In the genomic region with DNA sequence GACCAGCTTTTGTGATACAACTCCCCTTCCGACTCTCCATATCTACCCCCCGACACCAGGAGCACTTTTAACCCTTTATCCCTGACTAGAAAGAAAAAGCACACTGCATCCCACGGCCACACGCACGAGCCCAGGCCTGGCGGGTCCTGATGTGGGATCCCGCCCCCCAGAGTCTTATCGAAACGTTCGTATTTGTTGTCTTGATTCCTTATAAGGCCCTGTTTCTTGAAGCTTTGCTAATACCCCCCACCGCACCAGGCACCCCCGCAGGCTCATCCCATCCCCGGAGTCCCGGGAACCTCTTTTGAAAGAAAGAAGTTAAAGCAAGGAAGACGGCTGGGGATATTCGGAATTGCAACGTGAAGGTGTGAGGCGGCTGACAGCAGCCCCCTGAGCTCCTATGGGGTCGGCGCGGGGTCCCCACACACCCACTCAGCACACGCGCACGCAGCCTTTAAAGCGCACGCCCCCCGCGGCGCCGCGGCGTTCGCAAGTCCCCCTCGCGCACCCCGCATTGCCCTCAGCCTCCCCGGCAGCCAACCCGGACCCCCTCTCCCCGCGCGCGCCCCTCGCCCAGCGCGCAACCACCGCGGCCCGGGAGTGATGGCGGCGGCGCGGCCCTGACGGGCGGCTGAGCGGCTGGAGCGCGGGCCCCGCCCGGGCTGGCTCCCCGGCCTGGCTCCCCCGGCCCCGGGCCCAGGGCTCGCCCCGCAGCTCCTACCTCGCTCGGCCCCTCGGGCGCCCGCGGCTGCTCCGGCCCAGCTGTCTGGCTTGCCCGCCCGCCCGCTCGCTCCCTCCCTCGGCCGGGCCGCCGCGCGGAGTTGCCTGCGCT, we compare ENCODE assay signal across 8 cellular contexts. TPM values are rescaled to one million over a fixed set of nuclear protein-coding genes. Genes with fewer than 3 reads are reported as not detected.
DNase-seq lines count a peak whose midpoint lies in the region; ATAC-seq, FAIRE-seq and TF ChIP-seq lines count a peak whose summit lies in the region.

No MANE protein-coding gene starts in this region.

- peak overlapping the region; percentile 93 to 100 (median 96) for H3K4me3 Mint-ChIP-seq in immature natural killer cell

- peak overlapping the region; percentile 90 to 99 (median 97) for H3K27ac Mint-ChIP-seq in immature natural killer cell

- H3K4me3 ChIP-seq in SJSA1 = peak overlapping the region; percentile 93
- peak overlapping the region; percentile 93 to 94 for H3K4me3 ChIP-seq in ascending aorta

- intact Hi-C loops in ascending aorta (cut with DNase I) = loop anchor here (2.0 to 5.0 kb wide), 3 partner anchors 27 to 83 kb away; partner anchors contain the start of gene GHDC

- H3K9me3 ChIP-seq in SJSA1 (replicated peaks) (peaks cover 2% of the 10 kb centered on the region; the same call in 1 of the 2 replicates), ascending aorta (no peaks in the 10 kb centered on the region)

- H3K36me3 Mint-ChIP-seq in immature natural killer cell = peaks cover 0 to 3% (median 0%) of the 10 kb centered on the region in 3 donors

- H3K27me3 ChIP-seq in SJSA1 (replicated peaks) (no peaks in the 10 kb centered on the region), ascending aorta (no peaks in the 10 kb centered on the region)

- peak; percentile 45 for ATAC-seq in HG02852 (IDR thresholded peaks at IDR 0.05; ENCODE audit: unreplicated experiment)

- peaks cover 61 to 65% of the 10 kb centered on the region in 2 donors for H3K4me1 Mint-ChIP-seq in immature natural killer cell

- no peaks in the 10 kb centered on the region for H3K9me3 Mint-ChIP-seq in immature natural killer cell

- no peak for FAIRE-seq in GM12891 (lab: Jason Lieb, UNC)

- peak; percentile 31 for DNase-seq in GM12891 (ENCODE audit: insufficient read length, low spot score)
- DNase-seq in SJSA1 (ENCODE audit: low read depth in 1 of 2, low spot score in 2 of 2) = peak; percentile 40 to 43
- DNase-seq in ascending aorta (ENCODE audit: low spot score in 2 of 2) = no peak
- DNase-seq in immature natural killer cell = peak in 2 of 3 donors; percentile 8 to 24
- peak; percentile 50 to 51 for DNase-seq in stimulated activated CD4-positive, alpha-beta T cell treated with anti-CD3 and anti-CD28 coated beads, Interleukin-1b, Interleukin-23, amount 100 ng/mL, for 4 hours (ENCODE audit: low read depth in 2 of 2)
- no peak for DNase-seq in HuH-7 (ENCODE audit: low spot score)
- DNase-seq in GOT3 (lab: John Stamatoyannopoulos, UW) = no peak

- 0 out of 2 replicates have a peak overlapping the region, but pooled peaks have one; percentile 67 for H3K27ac ChIP-seq in SJSA1
- H3K27ac ChIP-seq in ascending aorta = peak overlapping the region; percentile 87 to 88

- H3K27me3 Mint-ChIP-seq in immature natural killer cell (ENCODE audit: low read depth in 3 of 3) = peaks cover 3 to 18% (median 5%) of the 10 kb centered on the region in 3 donors

- no peak for TF ChIP-seq CTCF in ascending aorta (IDR thresholded peaks at IDR 0.05)

- peaks cover 3% of the 10 kb centered on the region; the same call in 1 of the 2 replicates for H3K36me3 ChIP-seq in SJSA1
- H3K36me3 ChIP-seq in ascending aorta = no peaks in the 10 kb centered on the region

- peaks cover 24% of the 10 kb centered on the region for H3K4me1 ChIP-seq in SJSA1 (replicated peaks)
- H3K4me1 ChIP-seq in ascending aorta = peaks cover 0 to 12% of the 10 kb centered on the region in 2 donors

- no peak for TF ChIP-seq POLR2A in GM12891 (IDR thresholded peaks at IDR 0.05; ENCODE audit: low read depth, low read length)

TF ChIP-seq in GM12891, 5 proteins besides CTCF, POLR2A, EP300 and RAD21:
- TF ChIP-seq TAF1 (IDR thresholded peaks at IDR 0.05; ENCODE audit: low read depth, low read length) (0 out of 2 replicates have a peak, but pooled peaks have one; percentile 19), POLR2AphosphoS5 (IDR thresholded peaks at IDR 0.05; ENCODE audit: low read depth, low read length) (peak; percentile 53; the same call in 1 of the 2 replicates), PAX5 (IDR thresholded peaks at IDR 0.05; ENCODE audit: insufficient read depth, low read length, severe bottlenecking) (no peak)

RNA-seq across cellular contexts. Expression of gene STAT5B, which starts 0.4 kb away (rescaled TPM):
- polyA plus RNA-seq in GM12891 (2012; ENCODE audit: low read depth, missing spikeins) = 37.3 TPM
- total RNA-seq in SJSA1 (2014; rRNA removed; shearing (Covaris generic)) = 22.1 and 36.0 TPM in 2 replicates
- 80.6 TPM for total RNA-seq in ascending aorta
- 10 to 100 TPM; 33.9 to 58.3 (median 37.8) TPM for polyA plus RNA-seq in immature natural killer cell

RNA-seq across cellular contexts. Expression of gene STAT5A, which starts 12.6 kb away (rescaled TPM):
- 50.2 TPM for polyA plus RNA-seq in GM12891 (2012; ENCODE audit: low read depth, missing spikeins)
- total RNA-seq in SJSA1 (2014; rRNA removed; shearing (Covaris generic)) = 4.6 and 4.8 TPM in 2 replicates
- total RNA-seq in ascending aorta = 105 TPM
- 10 to 100 TPM; 33.2 to 62.9 (median 38.2) TPM for polyA plus RNA-seq in immature natural killer cell

Comparison
In these comparisons a context has a peak if more than half of its experiments do, and no peak if none do; other contexts are left out.
1. DNase-seq: peak in GM12891 (single experiment), SJSA1 (2 of 2), immature natural killer cell (2 of 3) and stimulated activated CD4-positive, alpha-beta T cell treated with anti-CD3 and anti-CD28 coated beads, Interleukin-1b, Interleukin-23, amount 100 ng/mL, for 4 hours (2 of 2); none in ascending aorta (0 of 2), HuH-7 (single experiment) and GOT3 (single experiment).
2. RNA of gene STAT5A, which starts 12.6 kb away (total RNA-seq): 105 TPM in ascending aorta (single experiment); 4.6 to 4.8 TPM in SJSA1; every median in the first group is over 10 times any median in the second.